12 cellular contexts compared by ENCODE assay signal in genomic region chr17:48871551-48872351, GRCh38. TPM values are rescaled to one million over a fixed set of nuclear protein-coding genes. Genes with fewer than 3 reads are reported as not detected.
DNase-seq lines count a peak whose midpoint lies in the region; ATAC-seq, FAIRE-seq and TF ChIP-seq lines count a peak whose summit lies in the region.
"Had no signal": no experiment of that assay in that cellular context is flagged by ENCODE, and none has a peak within 500 bp of the region (broad histone marks: within the 10 kb centered on the region; RNA-seq: fewer than 3 reads in every experiment).

No MANE protein-coding gene starts in this region.

- no peaks in the 10 kb centered on the region for H3K4me1 Mint-ChIP-seq in activated T-helper 1 cell treated with anti-CD3 and anti-CD28 coated beads, Interleukin-12 subunit alpha, Interleukin-12 subunit beta, Interleukin-2, Interleukin-4 antibody, amounts not matched to agents 30 ng/mL and 10 ng/mL and 1 ng/mL, durations not matched to agents 14 hours and 24 hours and 36 hours (ENCODE audit: low read depth)
- H3K4me1 Mint-ChIP-seq in effector memory CD8-positive, alpha-beta T cell (ENCODE audit: low read depth in 2 of 2) = peaks cover 0 to 4% of the 10 kb centered on the region in 2 donors

- TF ChIP-seq CTCF in pancreas (IDR thresholded peaks at IDR 0.05) = no peak

- no peaks in the 10 kb centered on the region for H3K9me3 Mint-ChIP-seq in activated T-helper 1 cell treated with anti-CD3 and anti-CD28 coated beads, Interleukin-12 subunit alpha, Interleukin-12 subunit beta, Interleukin-2, Interleukin-4 antibody, amounts not matched to agents 30 ng/mL and 10 ng/mL and 1 ng/mL, durations not matched to agents 14 hours and 24 hours and 36 hours
- H3K9me3 Mint-ChIP-seq in effector memory CD8-positive, alpha-beta T cell = no peaks in the 10 kb centered on the region

- no peaks in the 10 kb centered on the region for H3K27me3 ChIP-seq in pancreas

- no peaks in the 10 kb centered on the region for H3K9me3 ChIP-seq in pancreas

- DNase-seq in D341Med (ENCODE audit: low spot score) (peak; percentile 57), SK-N-DZ (ENCODE audit: low spot score) (peak; percentile 66), Right ventricle myocardium superior (peak; percentile 48), pancreas (peak; percentile 63 to 78 (median 76)), globus pallidus (ENCODE audit: low spot score) (no peak)
- DNase-seq in activated T-helper 1 cell treated with anti-CD3 and anti-CD28 coated beads, Interleukin-12 subunit alpha, Interleukin-12 subunit beta, Interleukin-2, Interleukin-4 antibody, amounts not matched to agents 30 ng/mL and 10 ng/mL and 1 ng/mL, durations not matched to agents 14 hours and 24 hours and 36 hours (ENCODE audit: low spot score) = no peak
- no peak for DNase-seq in effector memory CD8-positive, alpha-beta T cell
- DNase-seq: C1 segment of cervical spinal cord, cerebellar nuclear complex, NCI-H1105 treated with DMSO at 0.1 percent for 48 hours had no signal

- peaks cover 1% of the 10 kb centered on the region for H3K36me3 Mint-ChIP-seq in activated T-helper 1 cell treated with anti-CD3 and anti-CD28 coated beads, Interleukin-12 subunit alpha, Interleukin-12 subunit beta, Interleukin-2, Interleukin-4 antibody, amounts not matched to agents 30 ng/mL and 10 ng/mL and 1 ng/mL, durations not matched to agents 14 hours and 24 hours and 36 hours (ENCODE audit: low read depth)
- peaks cover 7% of the 10 kb centered on the region for H3K36me3 Mint-ChIP-seq in effector memory CD8-positive, alpha-beta T cell (ENCODE audit: insufficient read depth)

- WGBS in pancreas, 2 donors = 10 to 14% methylated on average over 11 of the region's 11 CpGs

- no peak overlapping the region for H3K27ac Mint-ChIP-seq in activated T-helper 1 cell treated with anti-CD3 and anti-CD28 coated beads, Interleukin-12 subunit alpha, Interleukin-12 subunit beta, Interleukin-2, Interleukin-4 antibody, amounts not matched to agents 30 ng/mL and 10 ng/mL and 1 ng/mL, durations not matched to agents 14 hours and 24 hours and 36 hours
- peak overlapping the region in 1 of 2 donors; percentile 46 for H3K27ac Mint-ChIP-seq in effector memory CD8-positive, alpha-beta T cell

- H3K4me3 Mint-ChIP-seq in activated T-helper 1 cell treated with anti-CD3 and anti-CD28 coated beads, Interleukin-12 subunit alpha, Interleukin-12 subunit beta, Interleukin-2, Interleukin-4 antibody, amounts not matched to agents 30 ng/mL and 10 ng/mL and 1 ng/mL, durations not matched to agents 14 hours and 24 hours and 36 hours = no peak overlapping the region
- no peak overlapping the region for H3K4me3 Mint-ChIP-seq in effector memory CD8-positive, alpha-beta T cell

- FAIRE-seq in pancreas (lab: Jason Lieb, UNC) = no peak

- intact Hi-C loops in Right ventricle myocardium superior (cut with DNase I) = no loop called here
- intact Hi-C loops in pancreas (cut with DNase I) = loop anchor here in 1 of 3 donors (10.0 kb wide), 1 partner anchor 197 kb away; no protein-coding TSS in a partner anchor
- intact Hi-C loops in activated T-helper 1 cell treated with anti-CD3 and anti-CD28 coated beads, Interleukin-12 subunit alpha, Interleukin-12 subunit beta, Interleukin-2, Interleukin-4 antibody, amounts not matched to agents 30 ng/mL and 10 ng/mL and 1 ng/mL, durations not matched to agents 14 hours and 24 hours and 36 hours (cut with micrococcal nuclease) = no loop called here

- peaks cover 4 to 13% (median 11%) of the 10 kb centered on the region in 3 donors for H3K4me1 ChIP-seq in pancreas

- no peak overlapping the region for H3K4me3 ChIP-seq in pancreas

- ATAC-seq in Right ventricle myocardium superior (ENCODE audit: poor library complexity) (peak; percentile 42), pancreas (peak; percentile 98 to 99 (median 98)), GM18517 (IDR thresholded peaks at IDR 0.05; ENCODE audit: unreplicated experiment) (no peak)
- no peak for ATAC-seq in effector memory CD8-positive, alpha-beta T cell (replicated peaks)

- no peaks in the 10 kb centered on the region for H3K36me3 ChIP-seq in pancreas

- H3K27ac ChIP-seq in pancreas = peak overlapping the region; percentile 9 to 73 (median 42)
- H3K27ac ChIP-seq: HL-60 had no signal

- H3K27me3 Mint-ChIP-seq in activated T-helper 1 cell treated with anti-CD3 and anti-CD28 coated beads, Interleukin-12 subunit alpha, Interleukin-12 subunit beta, Interleukin-2, Interleukin-4 antibody, amounts not matched to agents 30 ng/mL and 10 ng/mL and 1 ng/mL, durations not matched to agents 14 hours and 24 hours and 36 hours (ENCODE audit: insufficient read depth) = peaks cover 4% of the 10 kb centered on the region
- no peaks in the 10 kb centered on the region for H3K27me3 Mint-ChIP-seq in effector memory CD8-positive, alpha-beta T cell

RNA-seq across cellular contexts. Expression of gene ATP5MC1, which starts 20.8 kb away (rescaled TPM):
- 230 and 323 TPM in 2 replicates for polyA plus RNA-seq in SK-N-DZ (2014; cell fraction: cytosol; rRNA removed)
- 199 and 251 TPM in 2 replicates for polyA plus RNA-seq in SK-N-DZ (2014; cell fraction: nucleus; rRNA removed)
- 492 TPM for total RNA-seq in Right ventricle myocardium superior
- 10 to 100 TPM; 13.1 to 38.2 (median 32.3) TPM for total RNA-seq in pancreas
- 100 to 1,000 TPM in 1 of 2 donors, 10 to 100 TPM in 1; 81.8 to 113 TPM for polyA plus RNA-seq in pancreas
- 149 and 155 TPM in 2 replicates for total RNA-seq in activated T-helper 1 cell treated with anti-CD3 and anti-CD28 coated beads, Interleukin-12 subunit alpha, Interleukin-12 subunit beta, Interleukin-2, Interleukin-4 antibody, amounts not matched to agents 30 ng/mL and 10 ng/mL and 1 ng/mL, durations not matched to agents 14 hours and 24 hours and 36 hours

RNA-seq across cellular contexts. Expression of gene UBE2Z, which starts 36.5 kb away (rescaled TPM):
- 35.5 and 38.8 TPM in 2 replicates for polyA plus RNA-seq in SK-N-DZ (2014; cell fraction: cytosol; rRNA removed)
- polyA plus RNA-seq in SK-N-DZ (2014; cell fraction: nucleus; rRNA removed) = 32.6 and 38.7 TPM in 2 replicates
- total RNA-seq in Right ventricle myocardium superior (36.7 TPM), pancreas (10 to 100 TPM; 20.1 to 52.5 (median 23.7) TPM)
- polyA plus RNA-seq in pancreas = 10 to 100 TPM; 22.0 to 32.5 TPM
- total RNA-seq in activated T-helper 1 cell treated with anti-CD3 and anti-CD28 coated beads, Interleukin-12 subunit alpha, Interleukin-12 subunit beta, Interleukin-2, Interleukin-4 antibody, amounts not matched to agents 30 ng/mL and 10 ng/mL and 1 ng/mL, durations not matched to agents 14 hours and 24 hours and 36 hours = 88.8 and 91.5 TPM in 2 replicates

RNA-seq across cellular contexts. Expression of gene CALCOCO2, which starts 40.9 kb away (rescaled TPM):
- polyA plus RNA-seq in SK-N-DZ (2014; cell fraction: cytosol; rRNA removed) = 24.5 and 35.7 TPM in 2 replicates
- polyA plus RNA-seq in SK-N-DZ (2014; cell fraction: nucleus; rRNA removed) = 30.8 and 35.2 TPM in 2 replicates
- total RNA-seq in Right ventricle myocardium superior = 341 TPM
- total RNA-seq in pancreas = 10 to 100 TPM; 45.2 to 66.0 (median 57.4) TPM
- polyA plus RNA-seq in pancreas = 10 to 100 TPM; 31.2 to 63.9 TPM
- total RNA-seq in activated T-helper 1 cell treated with anti-CD3 and anti-CD28 coated beads, Interleukin-12 subunit alpha, Interleukin-12 subunit beta, Interleukin-2, Interleukin-4 antibody, amounts not matched to agents 30 ng/mL and 10 ng/mL and 1 ng/mL, durations not matched to agents 14 hours and 24 hours and 36 hours = 50.3 and 57.9 TPM in 2 replicates

RNA-seq across cellular contexts. Expression of gene TTLL6, which starts 54.7 kb away (rescaled TPM):
- polyA plus RNA-seq in SK-N-DZ (2014; cell fraction: cytosol; rRNA removed) = 0.03 and 0.14 TPM in 2 replicates
- 0.50 and 1.2 TPM in 2 replicates for polyA plus RNA-seq in SK-N-DZ (2014; cell fraction: nucleus; rRNA removed)
- total RNA-seq in Right ventricle myocardium superior (not detected), pancreas (under 1 TPM; 0.40 to 0.98 (median 0.67) TPM)
- 1 to 10 TPM; 1.9 to 6.0 TPM for polyA plus RNA-seq in pancreas
- total RNA-seq in activated T-helper 1 cell treated with anti-CD3 and anti-CD28 coated beads, Interleukin-12 subunit alpha, Interleukin-12 subunit beta, Interleukin-2, Interleukin-4 antibody, amounts not matched to agents 30 ng/mL and 10 ng/mL and 1 ng/mL, durations not matched to agents 14 hours and 24 hours and 36 hours = not detected in 2 replicates

Comparison
In these comparisons a context has a peak if more than half of its experiments do, and no peak if none do; other contexts are left out.
1. DNase-seq: peak in D341Med (single experiment), SK-N-DZ (single experiment), Right ventricle myocardium superior (single experiment) and pancreas (6 of 6); none in globus pallidus (single experiment), activated T-helper 1 cell treated with anti-CD3 and anti-CD28 coated beads, Interleukin-12 subunit alpha, Interleukin-12 subunit beta, Interleukin-2, Interleukin-4 antibody, amounts not matched to agents 30 ng/mL and 10 ng/mL and 1 ng/mL, durations not matched to agents 14 hours and 24 hours and 36 hours (single experiment) and effector memory CD8-positive, alpha-beta T cell (0 of 3).
2. ATAC-seq: peak in Right ventricle myocardium superior (single experiment) and pancreas (4 of 4); none in GM18517 (single experiment) and effector memory CD8-positive, alpha-beta T cell (single experiment).